Comparison of ENCODE assay signal across 9 cellular contexts in genomic region chr4:17447675-17448298, GRCh38.
DNase-seq lines count a peak whose midpoint lies in the region.
"Had no signal": no experiment of that assay in that cellular context is flagged by ENCODE, and none has a peak within 500 bp of the region (broad histone marks: within the 10 kb centered on the region; RNA-seq: fewer than 3 reads in every experiment).

No MANE protein-coding gene starts in this region.

- peak; percentile 62 for DNase-seq in activated CD8-positive, alpha-beta memory T cell treated with anti-CD3 and anti-CD28 coated beads for 24 hours
- DNase-seq in activated CD8-positive, alpha-beta memory T cell treated with anti-CD3 and anti-CD28 coated beads, Interleukin-2, amount 50 U/mL, for 48 hours = no peak
- DNase-seq in HAP-1 (ENCODE audit: low spot score in 2 of 2) (peak; percentile 72 to 78), LHCN-M2 (ENCODE audit: low read depth) (peak; percentile 72), SK-N-MC (ENCODE audit: low read depth, low spot score) (peak; percentile 72), astrocyte of the hippocampus (ENCODE audit: low read depth, low spot score) (peak; percentile 84), iPS DF 19.7 (ENCODE audit: low read depth, low spot score) (peak; percentile 42)
- peak; percentile 11 for DNase-seq in stimulated activated CD4-positive, alpha-beta T cell treated with anti-CD3 and anti-CD28 coated beads, Interleukin-12 subunit alpha, Interleukin-12 subunit beta, amount 100 ng/mL, for 4 hours

- in situ Hi-C loops in HAP-1 (cut with MboI; ENCODE audit: low sequenced_read_pairs) = no loop called here

- H3K36me3 ChIP-seq in HAP-1 (replicated peaks) (no peaks in the 10 kb centered on the region), SK-N-MC (ENCODE audit: insufficient read depth, low read length) (no peaks in the 10 kb centered on the region)

- no peaks in the 10 kb centered on the region for H3K9me3 ChIP-seq in HAP-1
- no peaks in the 10 kb centered on the region for H3K9me3 ChIP-seq in SK-N-MC (ENCODE audit: low read depth, low read length)

- H3K27ac ChIP-seq in SK-N-MC = peak overlapping the region; percentile 62; the same call in 1 of the 2 replicates
- H3K27ac ChIP-seq: skin epidermis had no signal

- H3K4me3 ChIP-seq in HAP-1 = no peak overlapping the region
- H3K4me3 ChIP-seq in SK-N-MC = no peak overlapping the region
- H3K4me3 ChIP-seq: skin epidermis had no signal

- H3K4me1 ChIP-seq in HAP-1 = peaks cover 19% of the 10 kb centered on the region

- H3K27me3 ChIP-seq in HAP-1 (ENCODE audit: low read depth) = no peaks in the 10 kb centered on the region

- no peak overlapping the region for H3K9ac ChIP-seq in SK-N-MC (ENCODE audit: insufficient read length)
